In genomic region chr10:36888925-36889573, GRCh38 we compare ENCODE assay signal across 9 cellular contexts.
DNase-seq lines count a peak whose midpoint lies in the region; ATAC-seq, FAIRE-seq and TF ChIP-seq lines count a peak whose summit lies in the region.
"Had no signal": no experiment of that assay in that cellular context is flagged by ENCODE, and none has a peak within 500 bp of the region (broad histone marks: within the 10 kb centered on the region; RNA-seq: fewer than 3 reads in every experiment).

No MANE protein-coding gene starts in this region.

- ATAC-seq in pancreas: no peak

- 29% methylated on average over 6 of the region's 6 CpGs for WGBS in pancreas, 2 donors
- WGBS in suprapubic skin: 33% methylated on average over 6 of the region's 6 CpGs

- H3K27me3 ChIP-seq in H7 (ENCODE audit: control insufficient read depth, insufficient read depth, low read length) (no peaks in the 10 kb centered on the region), pancreas (no peaks in the 10 kb centered on the region), suprapubic skin (no peaks in the 10 kb centered on the region)
- H3K27me3 ChIP-seq: neutrophil had no signal

- intact Hi-C loops in pancreas (cut with DNase I): loop anchor here in 1 of 3 donors (10.0 kb wide), 1 partner anchor 1254 kb away; no protein-coding TSS in a partner anchor

- H3K4me1 ChIP-seq in pancreas (no peaks in the 10 kb centered on the region), suprapubic skin (no peaks in the 10 kb centered on the region)

- TF ChIP-seq POLR2A in suprapubic skin (IDR thresholded peaks at IDR 0.05): no peak

- TF ChIP-seq CTCF in GM12872 (IDR thresholded peaks at IDR 0.05; ENCODE audit: insufficient read depth, low read depth, low read length) (peak; percentile 78), pancreas (IDR thresholded peaks at IDR 0.05) (no peak), suprapubic skin (IDR thresholded peaks at IDR 0.05) (no peak)

- TF ChIP-seq EP300 in suprapubic skin (IDR thresholded peaks at IDR 0.05): no peak

- no peak overlapping the region for H3K4me3 ChIP-seq in H7 (ENCODE audit: insufficient read depth, low read depth, low read length)
- H3K4me3 ChIP-seq in pancreas: no peak overlapping the region
- H3K4me3 ChIP-seq in suprapubic skin: no peak overlapping the region

- no peaks in the 10 kb centered on the region for H3K36me3 ChIP-seq in H7 (replicated peaks; ENCODE audit: control insufficient read depth, insufficient read depth, low read length)
- no peaks in the 10 kb centered on the region for H3K36me3 ChIP-seq in pancreas
- H3K36me3 ChIP-seq in suprapubic skin: no peaks in the 10 kb centered on the region
- H3K36me3 ChIP-seq: neutrophil had no signal

- DNase-seq in H7: peak; percentile 36
- peak; percentile 44 for DNase-seq in NCI-H1092 (lab: John Stamatoyannopoulos, UW)
- peak; percentile 5 to 8 for DNase-seq in activated CD4-positive, alpha-beta T cell treated with anti-CD3 and anti-CD28 coated beads, Interleukin-2, amount 50 U/mL, for 4 hours
- peak; percentile 7 for DNase-seq in glomerular visceral epithelial cell (ENCODE audit: extremely low spot score)
- DNase-seq in stimulated activated CD4-positive, alpha-beta T cell treated with anti-CD3 and anti-CD28 coated beads, TNF-alpha, amount 100 ng/mL, for 48 hours (ENCODE audit: low read depth in 3 of 3): peak; percentile 15 to 29 (median 25)
- no peak for DNase-seq in pancreas
- no peak for DNase-seq in suprapubic skin (ENCODE audit: low spot score in 2 of 2)

- no peaks in the 10 kb centered on the region for H3K9me3 ChIP-seq in pancreas
- no peaks in the 10 kb centered on the region for H3K9me3 ChIP-seq in suprapubic skin
- H3K9me3 ChIP-seq: neutrophil had no signal

- no peak for FAIRE-seq in pancreas (lab: Jason Lieb, UNC)

- H3K27ac ChIP-seq in pancreas (no peak overlapping the region), suprapubic skin (no peak overlapping the region)
- H3K27ac ChIP-seq: neutrophil had no signal

Comparison
In these comparisons a context has a peak if more than half of its experiments do, and no peak if none do; other contexts are left out.
1. DNase-seq: peak in H7 (single experiment), NCI-H1092 (single experiment), activated CD4-positive, alpha-beta T cell treated with anti-CD3 and anti-CD28 coated beads, Interleukin-2, amount 50 U/mL, for 4 hours (2 of 2), glomerular visceral epithelial cell (single experiment) and stimulated activated CD4-positive, alpha-beta T cell treated with anti-CD3 and anti-CD28 coated beads, TNF-alpha, amount 100 ng/mL, for 48 hours (3 of 3); none in pancreas (0 of 6) and suprapubic skin (0 of 2).